In genomic region chr6:38137609-38138008, GRCh38 we compare ENCODE assay signal across 20 cellular contexts.
A peak's percentile ranks its signal among the peaks of the same experiment; 100 is the strongest.
DNase-seq lines count a peak whose midpoint lies in the region; ATAC-seq and TF ChIP-seq lines count a peak whose summit lies in the region.
"Had no signal": no experiment of that assay in that cellular context is flagged by ENCODE, and none has a peak within 500 bp of the region (broad histone marks: within the 10 kb centered on the region; RNA-seq: fewer than 3 reads in every experiment).

No MANE protein-coding gene starts in this region.

- peak overlapping the region; percentile 74 for H3K27ac ChIP-seq in ectodermal cell (ENCODE audit: insufficient read depth, low read depth, low read length, poor library complexity, severe bottlenecking)
- H3K27ac ChIP-seq in gastroesophageal sphincter, result no peak overlapping the region
- no peak overlapping the region for H3K27ac ChIP-seq in esophagus muscularis mucosa (replicated peaks in 1 of 4)
- H3K27ac ChIP-seq: esophagus squamous epithelium, ovary, Peyer's patch, uterus had no signal

- no peak overlapping the region for H3K4me3 ChIP-seq in ectodermal cell (ENCODE audit: insufficient read depth, low read depth, low read length)
- H3K4me3 ChIP-seq in gastroesophageal sphincter, result no peak overlapping the region
- H3K4me3 ChIP-seq in esophagus muscularis mucosa, result no peak overlapping the region
- H3K4me3 ChIP-seq: esophagus squamous epithelium, MG63, ovary, Peyer's patch, uterus had no signal

- WGBS in ectodermal cell, 2 experiments, result 4 to 6% methylated on average over 5 of the region's 5 CpGs
- 80 to 88% methylated on average over 1 to 5 of the region's 5 CpGs for WGBS in gastroesophageal sphincter (ENCODE audit: low coverage in 1 of 2), 2 donors
- WGBS in esophagus muscularis mucosa, result 95% methylated on average over 5 of the region's 5 CpGs

- in situ Hi-C loops in ACHN (cut with HindIII; ENCODE audit: low pct_ligation_motif_present, low pct_unique_long_range_greater_than_20kb, low sequenced_read_pairs), result no loop called here

- H3K36me3 Mint-ChIP-seq in Calu3 (ENCODE audit: insufficient read depth, unreplicated experiment) (peaks cover 4% of the 10 kb centered on the region), mesothelial cell of epicardium (peaks cover 29% of the 10 kb centered on the region)
- H3K36me3 Mint-ChIP-seq: activated naive CD4-positive, alpha-beta T cell treated with anti-CD3 and anti-CD28 coated beads, Interleukin-2, amount 10 ng/mL, durations not matched to agents 7 days and 5 days had no signal

- CTCF ChIA-PET in Calu3 (lab: Charles Lee), result no interaction called here

- TF ChIP-seq CTCF in Calu3 (IDR thresholded peaks at IDR 0.05; ENCODE audit: unreplicated experiment) (no peak), mesothelial cell of epicardium (IDR thresholded peaks at IDR 0.05; ENCODE audit: unreplicated experiment) (no peak), gastroesophageal sphincter (IDR thresholded peaks at IDR 0.05) (no peak), esophagus muscularis mucosa (IDR thresholded peaks at IDR 0.05) (no peak)

- H3K27me3 ChIP-seq in ectodermal cell (ENCODE audit: control insufficient read depth, insufficient read depth, low read length, poor library complexity, severe bottlenecking) (no peaks in the 10 kb centered on the region), gastroesophageal sphincter (no peaks in the 10 kb centered on the region), esophagus muscularis mucosa (no peaks in the 10 kb centered on the region)
- H3K27me3 ChIP-seq: esophagus squamous epithelium, MG63, ovary, Peyer's patch, uterus had no signal

- H3K27ac Mint-ChIP-seq in Calu3 (ENCODE audit: unreplicated experiment) (peak overlapping the region; percentile 30), mesothelial cell of epicardium (peak overlapping the region; percentile 87)
- H3K27ac Mint-ChIP-seq: activated CD4-positive, alpha-beta T cell treated with anti-CD3 and anti-CD28 coated beads, Interleukin-2, amount 10 ng/mL, durations not matched to agents 24 days and 14 days; activated naive CD4-positive, alpha-beta T cell treated with anti-CD3 and anti-CD28 coated beads, Interleukin-2, amount 10 ng/mL, durations not matched to agents 7 days and 5 days; dendritic cell treated with granulocyte-macrophage colony-stimulating factor and Interleukin-4, amounts not matched to agents 40 ng/mL and 50 ng/mL, for 4 days had no signal

- no peak for TF ChIP-seq EP300 in gastroesophageal sphincter (IDR thresholded peaks at IDR 0.05)
- TF ChIP-seq EP300 in esophagus muscularis mucosa (IDR thresholded peaks at IDR 0.05), result no peak

- ATAC-seq in gastroesophageal sphincter, result no peak

- DNase-seq in Calu3 (no peak), NCI-H146 treated with DMSO at 0.1 percent for 48 hours (lab: John Stamatoyannopoulos, UW; ENCODE audit: unreplicated experiment) (peak; percentile 90), mesothelial cell of epicardium (ENCODE audit: low spot score in 2 of 2, unreplicated experiment in 2 of 2) (no peak), esophagus muscularis mucosa (ENCODE audit: extremely low spot score) (no peak), ACHN (no peak)
- DNase-seq in activated naive CD4-positive, alpha-beta T cell treated with anti-CD3 and anti-CD28 coated beads, Interleukin-2, amount 50 U/mL, for 16 hours, result no peak
- DNase-seq: activated CD4-positive, alpha-beta T cell treated with anti-CD3 and anti-CD28 coated beads, Interleukin-2, amount 10 ng/mL, durations not matched to agents 24 days and 14 days; activated naive CD4-positive, alpha-beta T cell treated with anti-CD3 and anti-CD28 coated beads, Interleukin-2, amount 10 ng/mL, durations not matched to agents 7 days and 5 days; esophagus squamous epithelium; IMR-90; MG63; NCI-H1930; NCI-H82; ovary; Peyer's patch; stimulated activated CD4-positive, alpha-beta T cell treated with anti-CD3 and anti-CD28 coated beads, Interleukin-2, amount 100 ng/mL, for 24 hours; uterus had no signal

- intact Hi-C loops in Calu3 (cut with micrococcal nuclease; ENCODE audit: unreplicated experiment) (no loop called here), esophagus muscularis mucosa (cut with DNase I) (no loop called here)

- H3K4me1 Mint-ChIP-seq in Calu3 (ENCODE audit: low read depth, unreplicated experiment), result peaks cover 9% of the 10 kb centered on the region
- peaks cover 7% of the 10 kb centered on the region for H3K4me1 Mint-ChIP-seq in mesothelial cell of epicardium

- TF ChIP-seq POLR2A in gastroesophageal sphincter (IDR thresholded peaks at IDR 0.05), result no peak
- TF ChIP-seq POLR2A in esophagus muscularis mucosa (IDR thresholded peaks at IDR 0.05; ENCODE audit: low read depth), result no peak

- H3K9me3 ChIP-seq in ectodermal cell (ENCODE audit: control insufficient read depth, low read length), result no peaks in the 10 kb centered on the region
- no peaks in the 10 kb centered on the region for H3K9me3 ChIP-seq in gastroesophageal sphincter
- H3K9me3 ChIP-seq in esophagus muscularis mucosa, result no peaks in the 10 kb centered on the region
- H3K9me3 ChIP-seq: esophagus squamous epithelium, MG63, ovary, Peyer's patch, uterus had no signal

- BruUV-seq in Calu3 (replicated peaks; lab: Mats Ljungman, UMichigan), result no TSS peak

- H3K4me1 ChIP-seq in ectodermal cell (ENCODE audit: control insufficient read depth, insufficient read depth, low read length) (peaks cover 34% of the 10 kb centered on the region), gastroesophageal sphincter (peaks cover 0 to 33% (median 0%) of the 10 kb centered on the region in 3 donors), esophagus muscularis mucosa (peaks cover 7 to 30% (median 18%) of the 10 kb centered on the region in 4 donors)
- H3K4me1 ChIP-seq: Peyer's patch, uterus had no signal

- H3K9me3 Mint-ChIP-seq in Calu3 (ENCODE audit: low read depth, unreplicated experiment) (no peaks in the 10 kb centered on the region), mesothelial cell of epicardium (peaks cover 6% of the 10 kb centered on the region)
- H3K9me3 Mint-ChIP-seq: activated CD4-positive, alpha-beta T cell treated with anti-CD3 and anti-CD28 coated beads, Interleukin-2, amount 10 ng/mL, durations not matched to agents 24 days and 14 days; activated naive CD4-positive, alpha-beta T cell treated with anti-CD3 and anti-CD28 coated beads, Interleukin-2, amount 10 ng/mL, durations not matched to agents 7 days and 5 days; dendritic cell treated with granulocyte-macrophage colony-stimulating factor and Interleukin-4, amounts not matched to agents 40 ng/mL and 50 ng/mL, for 4 days had no signal

- H3K36me3 ChIP-seq in ectodermal cell (ENCODE audit: control insufficient read depth, insufficient read depth, low read length) (no peaks in the 10 kb centered on the region), gastroesophageal sphincter (peaks cover 0 to 8% of the 10 kb centered on the region in 2 donors), esophagus muscularis mucosa (peaks cover 0 to 8% (median 0%) of the 10 kb centered on the region in 4 donors)
- H3K36me3 ChIP-seq: ovary, uterus had no signal

- H3K27me3 Mint-ChIP-seq in Calu3 (ENCODE audit: unreplicated experiment) (no peaks in the 10 kb centered on the region), mesothelial cell of epicardium (ENCODE audit: low read depth) (no peaks in the 10 kb centered on the region)
- H3K27me3 Mint-ChIP-seq: activated CD4-positive, alpha-beta T cell treated with anti-CD3 and anti-CD28 coated beads, Interleukin-2, amount 10 ng/mL, durations not matched to agents 24 days and 14 days; activated naive CD4-positive, alpha-beta T cell treated with anti-CD3 and anti-CD28 coated beads, Interleukin-2, amount 10 ng/mL, durations not matched to agents 7 days and 5 days; dendritic cell treated with granulocyte-macrophage colony-stimulating factor and Interleukin-4, amounts not matched to agents 40 ng/mL and 50 ng/mL, for 4 days had no signal

- H3K4me3 Mint-ChIP-seq in Calu3 (ENCODE audit: low read depth, unreplicated experiment) (no peak overlapping the region), mesothelial cell of epicardium (no peak overlapping the region)
- H3K4me3 Mint-ChIP-seq: activated CD4-positive, alpha-beta T cell treated with anti-CD3 and anti-CD28 coated beads, Interleukin-2, amount 10 ng/mL, durations not matched to agents 24 days and 14 days; activated naive CD4-positive, alpha-beta T cell treated with anti-CD3 and anti-CD28 coated beads, Interleukin-2, amount 10 ng/mL, durations not matched to agents 7 days and 5 days; dendritic cell treated with granulocyte-macrophage colony-stimulating factor and Interleukin-4, amounts not matched to agents 40 ng/mL and 50 ng/mL, for 4 days had no signal
